In genomic region chr3:70180664-70181063, GRCh38 we compare ENCODE assay signal across 19 cellular contexts.
DNase-seq lines count a peak whose midpoint lies in the region; ATAC-seq and TF ChIP-seq lines count a peak whose summit lies in the region.
"Had no signal": no experiment of that assay in that cellular context is flagged by ENCODE, and none has a peak within 500 bp of the region (broad histone marks: within the 10 kb centered on the region; RNA-seq: fewer than 3 reads in every experiment).

No MANE protein-coding gene starts in this region.

- no peaks in the 10 kb centered on the region for H3K27me3 ChIP-seq in sigmoid colon

- peaks cover 4 to 18% of the 10 kb centered on the region in 2 donors for H3K27me3 Mint-ChIP-seq in stimulated activated naive B cell treated with anti-CD40 and anti-IgM and Interleukin-4, amounts not matched to agents 10 μg/mL and 1 μg/mL and 100 μg/mL, for 72 hours
- H3K27me3 Mint-ChIP-seq: effector memory CD8-positive, alpha-beta T cell had no signal

- ATAC-seq in GM19351 (IDR thresholded peaks at IDR 0.05; ENCODE audit: unreplicated experiment): peak; percentile 57
- peak; percentile 87 for ATAC-seq in HG02610 (IDR thresholded peaks at IDR 0.05; ENCODE audit: unreplicated experiment)
- ATAC-seq in HG03565 (IDR thresholded peaks at IDR 0.05; ENCODE audit: unreplicated experiment): peak; percentile 54
- peak; percentile 74 to 75 for ATAC-seq in stimulated activated naive B cell treated with anti-CD40 and anti-IgM and Interleukin-4, amounts not matched to agents 10 μg/mL and 1 μg/mL and 100 μg/mL, for 72 hours (replicated peaks)
- no peak for ATAC-seq in HG03045 (IDR thresholded peaks at IDR 0.05; ENCODE audit: unreplicated experiment)
- ATAC-seq: effector memory CD8-positive, alpha-beta T cell had no signal

- H3K9me3 Mint-ChIP-seq in stimulated activated naive B cell treated with anti-CD40 and anti-IgM and Interleukin-4, amounts not matched to agents 10 μg/mL and 1 μg/mL and 100 μg/mL, for 72 hours: no peaks in the 10 kb centered on the region
- H3K9me3 Mint-ChIP-seq: activated T-helper 2 cell treated with anti-CD3 and anti-CD28 coated beads, Interferon-gamma antibody, Interleukin-2, Interleukin-4, amounts not matched to agents 10 μg/mL and 5 μg/mL and 100 μg/mL, durations not matched to agents 14 hours and 24 hours and 36 hours; effector memory CD8-positive, alpha-beta T cell; IgD-negative memory B cell; nephron progenitor cell had no signal

- H3K4me1 Mint-ChIP-seq in stimulated activated naive B cell treated with anti-CD40 and anti-IgM and Interleukin-4, amounts not matched to agents 10 μg/mL and 1 μg/mL and 100 μg/mL, for 72 hours: peaks cover 21 to 33% of the 10 kb centered on the region in 2 donors

- no peak for DNase-seq in stimulated activated naive B cell treated with anti-CD40 and anti-IgM and Interleukin-4, amounts not matched to agents 10 μg/mL and 1 μg/mL and 100 μg/mL, for 72 hours
- DNase-seq in iPS-NIHi7 (ENCODE audit: extremely low spot score) (no peak), sigmoid colon (no peak), NCI-H1417 treated with DMSO at 0.1 percent for 48 hours (lab: John Stamatoyannopoulos, UW) (no peak)
- DNase-seq: cerebellar nuclear complex; effector memory CD8-positive, alpha-beta T cell; GF-D8; islet precursor cell; mesenchymal stem cell; nephron progenitor cell; SIG-M5; stomach; T-helper 2 cell had no signal

- no peaks in the 10 kb centered on the region for H3K9me3 ChIP-seq in sigmoid colon
- H3K9me3 ChIP-seq: stomach had no signal

- H3K4me3 ChIP-seq in sigmoid colon: no peak overlapping the region
- H3K4me3 ChIP-seq: stomach had no signal

- no peak for TF ChIP-seq CTCF in sigmoid colon (IDR thresholded peaks at IDR 0.05)

- H3K4me1 ChIP-seq in sigmoid colon: peaks cover 0 to 24% (median 16%) of the 10 kb centered on the region in 4 donors

- H3K27ac ChIP-seq in sigmoid colon: no peak overlapping the region
- H3K27ac ChIP-seq: stomach had no signal

- WGBS in sigmoid colon, 2 donors: 83 to 93% methylated on average over 6 of the region's 6 CpGs

- no peak for TF ChIP-seq POLR2A in sigmoid colon (IDR thresholded peaks at IDR 0.05)

- H3K4me3 Mint-ChIP-seq in stimulated activated naive B cell treated with anti-CD40 and anti-IgM and Interleukin-4, amounts not matched to agents 10 μg/mL and 1 μg/mL and 100 μg/mL, for 72 hours: peak overlapping the region; percentile 22 to 54
- H3K4me3 Mint-ChIP-seq: effector memory CD8-positive, alpha-beta T cell; nephron progenitor cell had no signal

- no peaks in the 10 kb centered on the region for H3K36me3 ChIP-seq in sigmoid colon
- H3K36me3 ChIP-seq: stomach had no signal

- no peaks in the 10 kb centered on the region for H3K36me3 Mint-ChIP-seq in stimulated activated naive B cell treated with anti-CD40 and anti-IgM and Interleukin-4, amounts not matched to agents 10 μg/mL and 1 μg/mL and 100 μg/mL, for 72 hours
- H3K36me3 Mint-ChIP-seq: IgD-negative memory B cell had no signal

- intact Hi-C loops in sigmoid colon (cut with DNase I): no loop called here

- TF ChIP-seq EP300 in sigmoid colon (IDR thresholded peaks at IDR 0.05): no peak

- no peak overlapping the region for H3K27ac Mint-ChIP-seq in stimulated activated naive B cell treated with anti-CD40 and anti-IgM and Interleukin-4, amounts not matched to agents 10 μg/mL and 1 μg/mL and 100 μg/mL, for 72 hours
- H3K27ac Mint-ChIP-seq: activated T-helper 2 cell treated with anti-CD3 and anti-CD28 coated beads, Interferon-gamma antibody, Interleukin-2, Interleukin-4, amounts not matched to agents 10 μg/mL and 5 μg/mL and 100 μg/mL, durations not matched to agents 14 hours and 24 hours and 36 hours; effector memory CD8-positive, alpha-beta T cell; IgD-negative memory B cell; nephron progenitor cell had no signal
